ENCODE assay signal across 12 cellular contexts in genomic region chr4:186765138-186765537, GRCh38. TPM values are rescaled to one million over a fixed set of nuclear protein-coding genes. Genes with fewer than 3 reads are reported as not detected.
A peak's percentile ranks its signal among the peaks of the same experiment; 100 is the strongest.
DNase-seq lines count a peak whose midpoint lies in the region; ATAC-seq, FAIRE-seq and TF ChIP-seq lines count a peak whose summit lies in the region.
"Had no signal": no experiment of that assay in that cellular context is flagged by ENCODE, and none has a peak within 500 bp of the region (broad histone marks: within the 10 kb centered on the region; RNA-seq: fewer than 3 reads in every experiment).

No MANE protein-coding gene starts in this region.

- H3K9ac ChIP-seq in SK-N-SH: no peak overlapping the region

- TF ChIP-seq EP300 in SK-N-SH (IDR thresholded peaks at IDR 0.05; ENCODE audit: borderline replicate concordance in 1 of 2, low read depth in 1 of 2, low read length in 1 of 2) (no peak), gastroesophageal sphincter (IDR thresholded peaks at IDR 0.05) (no peak)

- H3K9me2 ChIP-seq in SK-N-SH: no peaks in the 10 kb centered on the region

- ATAC-seq in Right ventricle myocardium inferior (peak; percentile 48), gastroesophageal sphincter (peak; percentile 28), GM18870 (IDR thresholded peaks at IDR 0.05; ENCODE audit: unreplicated experiment) (no peak), GM21717 (IDR thresholded peaks at IDR 0.05; ENCODE audit: unreplicated experiment) (no peak)

- H2AFZ ChIP-seq in SK-N-SH (ENCODE audit: low read depth): 0 out of 2 replicates have a peak overlapping the region, but pooled peaks have one; percentile 11

- TF ChIP-seq CTCF in left ventricle myocardium inferior (IDR thresholded peaks at IDR 0.05; ENCODE audit: borderline replicate concordance): no peak
- no peak for TF ChIP-seq CTCF in SK-N-SH (IDR thresholded peaks at IDR 0.05)
- no peak for TF ChIP-seq CTCF in gastroesophageal sphincter (IDR thresholded peaks at IDR 0.05)

- no peaks in the 10 kb centered on the region for H3K79me2 ChIP-seq in SK-N-SH (ENCODE audit: insufficient read depth)

- H3K36me3 ChIP-seq in left ventricle myocardium inferior: no peaks in the 10 kb centered on the region
- H3K36me3 ChIP-seq in SK-N-SH (replicated peaks in 1 of 2; ENCODE audit: control insufficient read depth in 1 of 2, insufficient read depth in 2 of 2, low read length in 1 of 2): no peaks in the 10 kb centered on the region
- H3K36me3 ChIP-seq in gastroesophageal sphincter: no peaks in the 10 kb centered on the region

- H3K4me3 ChIP-seq in left ventricle myocardium inferior: no peak overlapping the region
- H3K4me3 ChIP-seq in SK-N-SH (ENCODE audit: low read depth in 2 of 2, low read length in 1 of 2): no peak overlapping the region
- no peak overlapping the region for H3K4me3 ChIP-seq in gastroesophageal sphincter

- no peak for FAIRE-seq in urothelium cell line (lab: Jason Lieb, UNC)
- FAIRE-seq: GM12891, H1 had no signal

- no peak for DNase-seq in Right ventricle myocardium inferior (ENCODE audit: missing footprints)
- DNase-seq in left ventricle myocardium inferior: no peak
- DNase-seq in SK-N-SH: no peak
- peak; percentile 71 for DNase-seq in urothelium cell line (ENCODE audit: low spot score)
- no peak for DNase-seq in NCI-H446 (lab: John Stamatoyannopoulos, UW)
- DNase-seq: activated B cell treated with CpG ODN at 0.5 μM for 24 hours, NCI-H774 had no signal

- CTCF ChIA-PET in SK-N-SH (lab: Yijun Ruan, JAX): no interaction called here

- intact Hi-C loops in Right ventricle myocardium inferior (cut with DNase I): no loop called here
- intact Hi-C loops in left ventricle myocardium inferior (cut with micrococcal nuclease): no loop called here

- no peak for TF ChIP-seq POLR2A in gastroesophageal sphincter (IDR thresholded peaks at IDR 0.05)

- POLR2A ChIA-PET in SK-N-SH (lab: Yijun Ruan, JAX): no interaction called here

- H3K4me2 ChIP-seq in SK-N-SH: no peak overlapping the region

- H4K20me1 ChIP-seq in SK-N-SH (ENCODE audit: insufficient read depth): no peaks in the 10 kb centered on the region

- WGBS in SK-N-SH (ENCODE audit: low lambda C conversion rate): 43% methylated on average over 9 of the region's 9 CpGs
- WGBS in gastroesophageal sphincter (ENCODE audit: low coverage in 1 of 2), 2 donors: 56% methylated on average over 7 to 9 of the region's 9 CpGs

- no peaks in the 10 kb centered on the region for H3F3A ChIP-seq in SK-N-SH (replicated peaks; ENCODE audit: insufficient read depth)

- H3K27me3 ChIP-seq in left ventricle myocardium inferior (ENCODE audit: low read depth) (no peaks in the 10 kb centered on the region), SK-N-SH (ENCODE audit: insufficient read depth) (no peaks in the 10 kb centered on the region), gastroesophageal sphincter (no peaks in the 10 kb centered on the region)

- no peak for TF ChIP-seq RAD21 in SK-N-SH (IDR thresholded peaks at IDR 0.05; ENCODE audit: low read length)

- H3K9me3 ChIP-seq in left ventricle myocardium inferior (replicated peaks) (no peaks in the 10 kb centered on the region), SK-N-SH (no peaks in the 10 kb centered on the region), gastroesophageal sphincter (no peaks in the 10 kb centered on the region)

- H3K4me1 ChIP-seq in left ventricle myocardium inferior (peaks cover 4% of the 10 kb centered on the region), SK-N-SH (ENCODE audit: control insufficient read depth in 1 of 2, insufficient read depth in 2 of 2, low read depth in 1 of 2, low read length in 1 of 2) (no peaks in the 10 kb centered on the region; a peak in 1 of 4 replicates), gastroesophageal sphincter (no peaks in the 10 kb centered on the region)

- no peak overlapping the region for H3K27ac ChIP-seq in left ventricle myocardium inferior (replicated peaks)
- no peak overlapping the region for H3K27ac ChIP-seq in SK-N-SH (ENCODE audit: low read depth in 2 of 2, low read length in 1 of 2)
- H3K27ac ChIP-seq in gastroesophageal sphincter: no peak overlapping the region

TF ChIP-seq in SK-N-SH, 30 proteins besides CTCF, POLR2A, EP300 and RAD21:
- TF ChIP-seq TAF1 (IDR thresholded peaks at IDR 0.05; ENCODE audit: borderline replicate concordance, low read depth, low read length) (no peak), ELF1 (IDR thresholded peaks at IDR 0.05) (no peak), SMC3 (IDR thresholded peaks at IDR 0.05; ENCODE audit: low read depth, low read length) (no peak), EZH2phosphoT487 (IDR thresholded peaks at IDR 0.05; ENCODE audit: borderline replicate concordance, low read depth) (no peak), PBX3 (IDR thresholded peaks at IDR 0.05) (no peak), IRF3 (IDR thresholded peaks at IDR 0.05; ENCODE audit: low read depth, low read length) (no peak), RXRA (IDR thresholded peaks at IDR 0.05; ENCODE audit: borderline replicate concordance, low read depth) (no peak), MEF2A (IDR thresholded peaks at IDR 0.05; ENCODE audit: borderline replicate concordance, low read depth) (no peak), SIN3A (IDR thresholded peaks at IDR 0.05; ENCODE audit: borderline replicate concordance, low read depth, low read length) (no peak), MXI1 (IDR thresholded peaks at IDR 0.05; ENCODE audit: low read depth, low read length) (no peak), NFIC (IDR thresholded peaks at IDR 0.05; ENCODE audit: borderline replicate concordance) (no peak), REST (IDR thresholded peaks at IDR 0.05; ENCODE audit: low read depth, low read length) (no peak), YY1 (IDR thresholded peaks at IDR 0.05; ENCODE audit: low read depth) (no peak), NRF1 (IDR thresholded peaks at IDR 0.05; ENCODE audit: low read depth, low read length) (no peak)

RNA-seq across cellular contexts. Expression of gene FAT1, which starts 41.5 kb away (rescaled TPM):
- 55.2 TPM for total RNA-seq in Right ventricle myocardium inferior
- total RNA-seq in left ventricle myocardium inferior: 59.1 TPM
- 32.2 and 41.3 TPM in 2 replicates for polyA plus RNA-seq in SK-N-SH (2012; rRNA removed)
- polyA plus RNA-seq in SK-N-SH (2012; cell fraction: cytosol; rRNA removed): 24.5 and 30.8 TPM in 2 replicates
- polyA plus RNA-seq in SK-N-SH (2012; cell fraction: nucleus; rRNA removed): 76.0 and 102 TPM in 2 replicates
- 100 to 1,000 TPM in 3 of 4 donors, 10 to 100 TPM in 1; 84.4 to 279 (median 154) TPM for total RNA-seq in gastroesophageal sphincter
- total RNA-seq: activated B cell treated with CpG ODN at 0.5 μM for 24 hours had no signal

Comparison
In these comparisons a context has a peak if more than half of its experiments do, and no peak if none do; other contexts are left out.
1. ATAC-seq: peak in Right ventricle myocardium inferior (single experiment) and gastroesophageal sphincter (single experiment); none in GM18870 (single experiment) and GM21717 (single experiment).